In genomic region chr14:75660630-75661498, GRCh38 we compare ENCODE assay signal across 8 cellular contexts. TPM values are rescaled to one million over a fixed set of nuclear protein-coding genes. Genes with fewer than 3 reads are reported as not detected.
A peak's percentile ranks its signal among the peaks of the same experiment; 100 is the strongest.
DNase-seq lines count a peak whose midpoint lies in the region; ATAC-seq, FAIRE-seq and TF ChIP-seq lines count a peak whose summit lies in the region.

Gene ERG28 (minus strand): TSS chr14:75660876. CDS start chr14:75657502, 3,374 bp downstream.
Gene TTLL5 (plus strand): TSS chr14:75661246. CDS start chr14:75663150, 1,904 bp downstream.

- TF ChIP-seq POLR2A in GM19193 (IDR thresholded peaks at IDR 0.05; ENCODE audit: extremely low read depth, insufficient read depth, insufficient read length), result peak; percentile 89

- peak within 1 kb of the TSS; percentile 77 to 91 for H3K9ac ChIP-seq in kidney (ENCODE audit: low read length in 2 of 2)

- intact Hi-C loops in kidney (cut with DNase I), result no loop called here

- peaks cover 2 to 5% of the 10 kb centered on the region in 2 donors for H3K36me3 ChIP-seq in kidney (ENCODE audit: control insufficient read depth in 1 of 2, insufficient read depth in 2 of 2, low read length in 2 of 2)

- H3K9me3 ChIP-seq in kidney (ENCODE audit: control insufficient read depth in 1 of 2, low read length in 2 of 2), result no peaks in the 10 kb centered on the region

- H3K4me3 ChIP-seq in choroid plexus epithelial cell (ENCODE audit: low read depth, low read length) (peak within 1 kb of the TSS; percentile 97), kidney (ENCODE audit: low read length in 2 of 2) (peak within 1 kb of the TSS; percentile 90 to 91)

- FAIRE-seq in kidney (lab: Jason Lieb, UNC), result peak; percentile 96

- peak; percentile 98 to 99 for DNase-seq in AML-193 (lab: John Stamatoyannopoulos, UW)
- peak; percentile 99 for DNase-seq in NCI-H510A treated with DMSO at 0.1 percent for 48 hours (lab: John Stamatoyannopoulos, UW)
- peak; percentile 92 for DNase-seq in activated CD4-positive, alpha-beta T cell treated with anti-CD3 and anti-CD28 coated beads for 24 hours (ENCODE audit: low read depth in 2 of 2)
- DNase-seq in choroid plexus epithelial cell (ENCODE audit: low read depth), result peak; percentile 100
- DNase-seq in kidney, result peak; percentile 99
- peak; percentile 97 for DNase-seq in stimulated activated CD4-positive, alpha-beta T cell treated with anti-CD3 and anti-CD28 coated beads, Interleukin-15, amount 100 ng/mL, for 24 hours

- peaks cover 0 to 7% of the 10 kb centered on the region in 2 donors for H3K4me1 ChIP-seq in kidney (ENCODE audit: control insufficient read depth in 1 of 2, insufficient read depth in 1 of 2, low read depth in 1 of 2, low read length in 2 of 2)

- H3K27ac ChIP-seq in kidney (ENCODE audit: low read depth in 2 of 2, low read length in 2 of 2), result peak within 1 kb of the TSS; percentile 66 to 78

- TF ChIP-seq CTCF in choroid plexus epithelial cell (conservative IDR thresholded peaks at IDR 0.05; ENCODE audit: low read depth, low read length) (no peak), kidney (IDR thresholded peaks at IDR 0.05; ENCODE audit: borderline replicate concordance, extremely low read depth, insufficient read depth) (no peak)

- peak; percentile 95 for ATAC-seq in HG03439 (IDR thresholded peaks at IDR 0.05; ENCODE audit: unreplicated experiment)

RNA-seq across cellular contexts. Expression of gene ERG28, which starts in this region (rescaled TPM):
- 17.9 TPM for total RNA-seq in kidney
- polyA plus RNA-seq in kidney (ENCODE audit: insufficient read depth, low read depth, low replicate concordance), result 34.8 TPM

RNA-seq across cellular contexts. Expression of gene TTLL5, which starts in this region (rescaled TPM):
- total RNA-seq in kidney, result 37.2 TPM
- polyA plus RNA-seq in kidney (ENCODE audit: insufficient read depth, low read depth, low replicate concordance), result 16.8 TPM

Comparison
In these comparisons a context has a peak if more than half of its experiments do, and no peak if none do; other contexts are left out.
1. Peak in every context shown above with its lines: DNase-seq, ATAC-seq, H3K4me3 ChIP-seq and H3K27ac ChIP-seq.